1 cellular context compared by ENCODE assay signal in the genomic region with DNA sequence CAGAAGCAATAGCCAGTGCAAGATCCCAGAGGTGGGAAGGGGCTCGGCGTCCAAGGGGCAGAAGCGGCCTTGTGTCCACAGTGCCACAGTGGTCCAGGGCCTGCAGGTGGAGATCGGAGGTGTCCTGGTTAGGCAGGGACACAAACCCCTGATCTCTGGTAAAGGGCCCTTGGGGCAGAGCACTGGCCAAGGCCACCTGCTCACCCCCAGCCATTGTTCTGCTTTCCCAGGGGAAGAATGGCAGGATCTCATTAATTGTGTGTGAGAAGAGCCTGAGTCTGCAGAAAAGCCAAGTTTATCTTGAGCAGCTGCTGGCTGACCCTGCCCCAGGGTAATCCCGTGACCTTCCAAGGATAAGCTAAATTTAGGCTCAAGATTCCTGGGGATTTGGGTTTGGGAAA.
TF ChIP-seq lines count a peak whose summit lies in the region.

No MANE protein-coding gene starts in this region.

TF ChIP-seq in K562, 482 proteins besides CTCF, POLR2A, EP300 and RAD21:
- peak; percentile 53; the same call in 1 of the 2 replicates for TF ChIP-seq MAFG (tag; conservative IDR thresholded peaks at IDR 0.05)
- TF ChIP-seq NR2C1 (IDR thresholded peaks at IDR 0.05) = no peak
- no peak for TF ChIP-seq NR2C1 (tag; IDR thresholded peaks at IDR 0.05)
- no peak for TF ChIP-seq BHLHE40 (IDR thresholded peaks at IDR 0.05; ENCODE audit: low read length)
- TF ChIP-seq, protein P1, sequence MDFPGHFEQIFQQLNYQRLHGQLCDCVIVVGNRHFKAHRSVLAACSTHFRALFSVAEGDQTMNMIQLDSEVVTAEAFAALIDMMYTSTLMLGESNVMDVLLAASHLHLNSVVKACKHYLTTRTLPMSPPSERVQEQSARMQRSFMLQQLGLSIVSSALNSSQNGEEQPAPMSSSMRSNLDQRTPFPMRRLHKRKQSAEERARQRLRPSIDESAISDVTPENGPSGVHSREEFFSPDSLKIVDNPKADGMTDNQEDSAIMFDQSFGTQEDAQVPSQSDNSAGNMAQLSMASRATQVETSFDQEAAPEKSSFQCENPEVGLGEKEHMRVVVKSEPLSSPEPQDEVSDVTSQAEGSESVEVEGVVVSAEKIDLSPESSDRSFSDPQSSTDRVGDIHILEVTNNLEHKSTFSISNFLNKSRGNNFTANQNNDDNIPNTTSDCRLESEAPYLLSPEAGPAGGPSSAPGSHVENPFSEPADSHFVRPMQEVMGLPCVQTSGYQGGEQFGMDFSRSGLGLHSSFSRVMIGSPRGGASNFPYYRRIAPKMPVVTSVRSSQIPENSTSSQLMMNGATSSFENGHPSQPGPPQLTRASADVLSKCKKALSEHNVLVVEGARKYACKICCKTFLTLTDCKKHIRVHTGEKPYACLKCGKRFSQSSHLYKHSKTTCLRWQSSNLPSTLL (IDR thresholded peaks at IDR 0.05) = no peak
- no peak for TF ChIP-seq ZFP1 (CRISPR knock-in tag; IDR thresholded peaks at IDR 0.05)
- TF ChIP-seq, protein P2, sequence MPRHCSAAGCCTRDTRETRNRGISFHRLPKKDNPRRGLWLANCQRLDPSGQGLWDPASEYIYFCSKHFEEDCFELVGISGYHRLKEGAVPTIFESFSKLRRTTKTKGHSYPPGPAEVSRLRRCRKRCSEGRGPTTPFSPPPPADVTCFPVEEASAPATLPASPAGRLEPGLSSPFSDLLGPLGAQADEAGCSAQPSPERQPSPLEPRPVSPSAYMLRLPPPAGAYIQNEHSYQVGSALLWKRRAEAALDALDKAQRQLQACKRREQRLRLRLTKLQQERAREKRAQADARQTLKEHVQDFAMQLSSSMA (CRISPR knock-in tag; IDR thresholded peaks at IDR 0.05) = no peak
- TF ChIP-seq, protein P3, sequence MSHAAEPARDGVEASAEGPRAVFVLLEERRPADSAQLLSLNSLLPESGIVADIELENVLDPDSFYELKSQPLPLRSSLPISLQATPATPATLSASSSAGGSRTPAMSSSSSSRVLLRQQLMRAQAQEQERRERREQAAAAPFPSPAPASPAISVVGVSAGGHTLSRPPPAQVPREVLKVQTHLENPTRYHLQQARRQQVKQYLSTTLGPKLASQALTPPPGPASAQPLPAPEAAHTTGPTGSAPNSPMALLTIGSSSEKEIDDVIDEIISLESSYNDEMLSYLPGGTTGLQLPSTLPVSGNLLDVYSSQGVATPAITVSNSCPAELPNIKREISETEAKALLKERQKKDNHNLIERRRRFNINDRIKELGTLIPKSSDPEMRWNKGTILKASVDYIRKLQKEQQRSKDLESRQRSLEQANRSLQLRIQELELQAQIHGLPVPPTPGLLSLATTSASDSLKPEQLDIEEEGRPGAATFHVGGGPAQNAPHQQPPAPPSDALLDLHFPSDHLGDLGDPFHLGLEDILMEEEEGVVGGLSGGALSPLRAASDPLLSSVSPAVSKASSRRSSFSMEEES (CRISPR knock-in tag; IDR thresholded peaks at IDR 0.05) = peak; percentile 6; the same call in 1 of the 2 replicates
- no peak for TF ChIP-seq MTA2 (IDR thresholded peaks at IDR 0.05; ENCODE audit: low read depth)
- TF ChIP-seq ZFX (CRISPR knock-in tag; IDR thresholded peaks at IDR 0.05) = no peak; the same call in 1 of the 2 replicates
- TF ChIP-seq, protein P4, sequence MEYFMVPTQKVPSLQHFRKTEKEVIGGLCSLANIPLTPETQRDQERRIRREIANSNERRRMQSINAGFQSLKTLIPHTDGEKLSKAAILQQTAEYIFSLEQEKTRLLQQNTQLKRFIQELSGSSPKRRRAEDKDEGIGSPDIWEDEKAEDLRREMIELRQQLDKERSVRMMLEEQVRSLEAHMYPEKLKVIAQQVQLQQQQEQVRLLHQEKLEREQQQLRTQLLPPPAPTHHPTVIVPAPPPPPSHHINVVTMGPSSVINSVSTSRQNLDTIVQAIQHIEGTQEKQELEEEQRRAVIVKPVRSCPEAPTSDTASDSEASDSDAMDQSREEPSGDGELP (CRISPR knock-in tag; IDR thresholded peaks at IDR 0.05; ENCODE audit: borderline replicate concordance) = 0 out of 2 replicates have a peak, but pooled peaks have one; percentile 7
- no peak for TF ChIP-seq ZFP36 (IDR thresholded peaks at IDR 0.05; ENCODE audit: low read depth, low read length, partially characterized antibody)
- TF ChIP-seq, protein P5, sequence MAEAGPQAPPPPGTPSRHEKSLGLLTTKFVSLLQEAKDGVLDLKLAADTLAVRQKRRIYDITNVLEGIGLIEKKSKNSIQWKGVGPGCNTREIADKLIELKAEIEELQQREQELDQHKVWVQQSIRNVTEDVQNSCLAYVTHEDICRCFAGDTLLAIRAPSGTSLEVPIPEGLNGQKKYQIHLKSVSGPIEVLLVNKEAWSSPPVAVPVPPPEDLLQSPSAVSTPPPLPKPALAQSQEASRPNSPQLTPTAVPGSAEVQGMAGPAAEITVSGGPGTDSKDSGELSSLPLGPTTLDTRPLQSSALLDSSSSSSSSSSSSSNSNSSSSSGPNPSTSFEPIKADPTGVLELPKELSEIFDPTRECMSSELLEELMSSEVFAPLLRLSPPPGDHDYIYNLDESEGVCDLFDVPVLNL (CRISPR knock-in tag; IDR thresholded peaks at IDR 0.05; ENCODE audit: low read depth) = peak; percentile 33; the same call in 1 of the 2 replicates
- TF ChIP-seq, protein P6, sequence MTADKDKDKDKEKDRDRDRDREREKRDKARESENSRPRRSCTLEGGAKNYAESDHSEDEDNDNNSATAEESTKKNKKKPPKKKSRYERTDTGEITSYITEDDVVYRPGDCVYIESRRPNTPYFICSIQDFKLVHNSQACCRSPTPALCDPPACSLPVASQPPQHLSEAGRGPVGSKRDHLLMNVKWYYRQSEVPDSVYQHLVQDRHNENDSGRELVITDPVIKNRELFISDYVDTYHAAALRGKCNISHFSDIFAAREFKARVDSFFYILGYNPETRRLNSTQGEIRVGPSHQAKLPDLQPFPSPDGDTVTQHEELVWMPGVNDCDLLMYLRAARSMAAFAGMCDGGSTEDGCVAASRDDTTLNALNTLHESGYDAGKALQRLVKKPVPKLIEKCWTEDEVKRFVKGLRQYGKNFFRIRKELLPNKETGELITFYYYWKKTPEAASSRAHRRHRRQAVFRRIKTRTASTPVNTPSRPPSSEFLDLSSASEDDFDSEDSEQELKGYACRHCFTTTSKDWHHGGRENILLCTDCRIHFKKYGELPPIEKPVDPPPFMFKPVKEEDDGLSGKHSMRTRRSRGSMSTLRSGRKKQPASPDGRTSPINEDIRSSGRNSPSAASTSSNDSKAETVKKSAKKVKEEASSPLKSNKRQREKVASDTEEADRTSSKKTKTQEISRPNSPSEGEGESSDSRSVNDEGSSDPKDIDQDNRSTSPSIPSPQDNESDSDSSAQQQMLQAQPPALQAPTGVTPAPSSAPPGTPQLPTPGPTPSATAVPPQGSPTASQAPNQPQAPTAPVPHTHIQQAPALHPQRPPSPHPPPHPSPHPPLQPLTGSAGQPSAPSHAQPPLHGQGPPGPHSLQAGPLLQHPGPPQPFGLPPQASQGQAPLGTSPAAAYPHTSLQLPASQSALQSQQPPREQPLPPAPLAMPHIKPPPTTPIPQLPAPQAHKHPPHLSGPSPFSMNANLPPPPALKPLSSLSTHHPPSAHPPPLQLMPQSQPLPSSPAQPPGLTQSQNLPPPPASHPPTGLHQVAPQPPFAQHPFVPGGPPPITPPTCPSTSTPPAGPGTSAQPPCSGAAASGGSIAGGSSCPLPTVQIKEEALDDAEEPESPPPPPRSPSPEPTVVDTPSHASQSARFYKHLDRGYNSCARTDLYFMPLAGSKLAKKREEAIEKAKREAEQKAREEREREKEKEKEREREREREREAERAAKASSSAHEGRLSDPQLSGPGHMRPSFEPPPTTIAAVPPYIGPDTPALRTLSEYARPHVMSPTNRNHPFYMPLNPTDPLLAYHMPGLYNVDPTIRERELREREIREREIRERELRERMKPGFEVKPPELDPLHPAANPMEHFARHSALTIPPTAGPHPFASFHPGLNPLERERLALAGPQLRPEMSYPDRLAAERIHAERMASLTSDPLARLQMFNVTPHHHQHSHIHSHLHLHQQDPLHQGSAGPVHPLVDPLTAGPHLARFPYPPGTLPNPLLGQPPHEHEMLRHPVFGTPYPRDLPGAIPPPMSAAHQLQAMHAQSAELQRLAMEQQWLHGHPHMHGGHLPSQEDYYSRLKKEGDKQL (CRISPR knock-in tag; IDR thresholded peaks at IDR 0.05; ENCODE audit: borderline replicate concordance) = 0 out of 2 replicates have a peak, but pooled peaks have one; percentile 19
- TF ChIP-seq STAG1 (CRISPR knock-in tag; IDR thresholded peaks at IDR 0.05; ENCODE audit: borderline replicate concordance) = 0 out of 2 replicates have a peak, but pooled peaks have one; percentile 27
- peak; percentile 61; the same call in 1 of the 2 replicates for TF ChIP-seq KDM2B (CRISPR knock-in tag; IDR thresholded peaks at IDR 0.05)
- TF ChIP-seq ZNF165 (CRISPR knock-in tag; IDR thresholded peaks at IDR 0.05; ENCODE audit: borderline replicate concordance) = 0 out of 2 replicates have a peak, but pooled peaks have one; percentile 12
- TF ChIP-seq PHF8 (IDR thresholded peaks at IDR 0.05; ENCODE audit: borderline replicate concordance, low read length) = 0 out of 2 replicates have a peak, but pooled peaks have one; percentile 1
